In the genomic region with DNA sequence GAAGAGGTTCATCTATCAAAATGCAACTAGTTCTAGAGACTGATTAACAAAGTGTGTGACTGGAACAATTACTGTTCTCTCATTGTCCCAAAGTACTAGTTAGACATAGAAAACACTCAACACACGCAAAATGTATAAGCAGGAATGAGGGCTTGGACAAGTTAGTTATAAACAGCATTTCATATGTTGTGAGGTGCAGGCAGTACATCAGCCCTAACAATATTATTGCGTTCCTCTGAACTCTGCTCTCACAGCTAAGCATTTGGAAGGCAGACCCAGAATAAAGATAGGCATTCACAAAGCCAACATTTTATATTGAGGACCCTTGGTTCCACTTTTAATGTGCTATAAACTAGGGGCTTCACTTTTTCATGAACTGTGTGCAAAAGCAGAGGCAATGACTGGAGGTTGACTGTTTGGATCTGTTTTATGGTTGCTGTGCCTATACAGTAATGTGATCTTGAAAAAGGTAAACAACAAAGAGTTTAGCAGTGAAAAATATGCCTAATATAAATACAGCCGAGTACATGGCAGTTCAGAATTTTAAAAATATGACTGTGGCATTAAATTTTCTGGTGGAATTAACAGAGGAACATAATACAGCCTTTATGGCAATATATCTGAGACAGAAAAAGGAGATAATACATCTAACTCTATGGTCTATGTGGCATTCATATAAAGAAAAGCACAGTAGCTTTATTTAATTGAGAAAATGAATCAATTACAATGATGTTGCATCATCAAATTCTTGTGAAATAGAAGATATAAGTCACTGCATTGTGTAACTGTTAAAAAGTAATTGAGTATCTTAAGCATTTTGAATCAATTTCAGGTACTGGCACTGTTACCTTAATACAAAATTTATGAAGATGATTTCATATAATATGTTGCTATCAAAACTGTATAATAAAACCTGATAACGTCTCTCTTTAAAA, we compare ENCODE assay signal across 1 cellular context.
A peak's percentile ranks its signal among the peaks of the same experiment; 100 is the strongest.
TF ChIP-seq lines count a peak whose summit lies in the region.

No MANE protein-coding gene starts in this region.

TF ChIP-seq in K562, 482 proteins besides CTCF, POLR2A, EP300 and RAD21 (continued from another document):
- TF ChIP-seq CEBPG (CRISPR knock-in tag; IDR thresholded peaks at IDR 0.05) (no peak), CEBPG (tag; conservative IDR thresholded peaks at IDR 0.05 in 1 of 2, IDR thresholded peaks at IDR 0.05 in 1 of 2) (peak; percentile 97 to 98), ATF7 (IDR thresholded peaks at IDR 0.05) (peak; percentile 13; the same call in 1 of the 2 replicates), HIVEP1 (CRISPR knock-in tag; IDR thresholded peaks at IDR 0.05) (no peak), FOSL1 (tag; conservative IDR thresholded peaks at IDR 0.05) (0 out of 2 replicates have a peak, but pooled peaks have one; percentile 16), CC2D1A (IDR thresholded peaks at IDR 0.05) (no peak), ZSCAN32 (CRISPR knock-in tag; IDR thresholded peaks at IDR 0.05) (0 out of 2 replicates have a peak, but pooled peaks have one; percentile 69), TRIM24 (IDR thresholded peaks at IDR 0.05) (peak; percentile 95 to 96), SRSF7 (optimal IDR thresholded peaks at IDR 0.05; ENCODE audit: low read depth, low read length) (no peak), ZNF384 (IDR thresholded peaks at IDR 0.05; ENCODE audit: low read depth, low read length) (no peak)
- TF ChIP-seq, protein P1, sequence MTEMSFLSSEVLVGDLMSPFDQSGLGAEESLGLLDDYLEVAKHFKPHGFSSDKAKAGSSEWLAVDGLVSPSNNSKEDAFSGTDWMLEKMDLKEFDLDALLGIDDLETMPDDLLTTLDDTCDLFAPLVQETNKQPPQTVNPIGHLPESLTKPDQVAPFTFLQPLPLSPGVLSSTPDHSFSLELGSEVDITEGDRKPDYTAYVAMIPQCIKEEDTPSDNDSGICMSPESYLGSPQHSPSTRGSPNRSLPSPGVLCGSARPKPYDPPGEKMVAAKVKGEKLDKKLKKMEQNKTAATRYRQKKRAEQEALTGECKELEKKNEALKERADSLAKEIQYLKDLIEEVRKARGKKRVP (CRISPR knock-in tag; IDR thresholded peaks at IDR 0.05): peak; percentile 59
- TF ChIP-seq, protein P2, sequence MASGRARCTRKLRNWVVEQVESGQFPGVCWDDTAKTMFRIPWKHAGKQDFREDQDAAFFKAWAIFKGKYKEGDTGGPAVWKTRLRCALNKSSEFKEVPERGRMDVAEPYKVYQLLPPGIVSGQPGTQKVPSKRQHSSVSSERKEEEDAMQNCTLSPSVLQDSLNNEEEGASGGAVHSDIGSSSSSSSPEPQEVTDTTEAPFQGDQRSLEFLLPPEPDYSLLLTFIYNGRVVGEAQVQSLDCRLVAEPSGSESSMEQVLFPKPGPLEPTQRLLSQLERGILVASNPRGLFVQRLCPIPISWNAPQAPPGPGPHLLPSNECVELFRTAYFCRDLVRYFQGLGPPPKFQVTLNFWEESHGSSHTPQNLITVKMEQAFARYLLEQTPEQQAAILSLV (tag; IDR thresholded peaks at IDR 0.05): peak; percentile 47; the same call in 1 of the 2 replicates
- TF ChIP-seq, protein P3, sequence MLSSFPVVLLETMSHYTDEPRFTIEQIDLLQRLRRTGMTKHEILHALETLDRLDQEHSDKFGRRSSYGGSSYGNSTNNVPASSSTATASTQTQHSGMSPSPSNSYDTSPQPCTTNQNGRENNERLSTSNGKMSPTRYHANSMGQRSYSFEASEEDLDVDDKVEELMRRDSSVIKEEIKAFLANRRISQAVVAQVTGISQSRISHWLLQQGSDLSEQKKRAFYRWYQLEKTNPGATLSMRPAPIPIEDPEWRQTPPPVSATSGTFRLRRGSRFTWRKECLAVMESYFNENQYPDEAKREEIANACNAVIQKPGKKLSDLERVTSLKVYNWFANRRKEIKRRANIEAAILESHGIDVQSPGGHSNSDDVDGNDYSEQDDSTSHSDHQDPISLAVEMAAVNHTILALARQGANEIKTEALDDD (IDR thresholded peaks at IDR 0.05): peak; percentile 67
